1 cellular context compared by ENCODE assay signal in the genomic region with DNA sequence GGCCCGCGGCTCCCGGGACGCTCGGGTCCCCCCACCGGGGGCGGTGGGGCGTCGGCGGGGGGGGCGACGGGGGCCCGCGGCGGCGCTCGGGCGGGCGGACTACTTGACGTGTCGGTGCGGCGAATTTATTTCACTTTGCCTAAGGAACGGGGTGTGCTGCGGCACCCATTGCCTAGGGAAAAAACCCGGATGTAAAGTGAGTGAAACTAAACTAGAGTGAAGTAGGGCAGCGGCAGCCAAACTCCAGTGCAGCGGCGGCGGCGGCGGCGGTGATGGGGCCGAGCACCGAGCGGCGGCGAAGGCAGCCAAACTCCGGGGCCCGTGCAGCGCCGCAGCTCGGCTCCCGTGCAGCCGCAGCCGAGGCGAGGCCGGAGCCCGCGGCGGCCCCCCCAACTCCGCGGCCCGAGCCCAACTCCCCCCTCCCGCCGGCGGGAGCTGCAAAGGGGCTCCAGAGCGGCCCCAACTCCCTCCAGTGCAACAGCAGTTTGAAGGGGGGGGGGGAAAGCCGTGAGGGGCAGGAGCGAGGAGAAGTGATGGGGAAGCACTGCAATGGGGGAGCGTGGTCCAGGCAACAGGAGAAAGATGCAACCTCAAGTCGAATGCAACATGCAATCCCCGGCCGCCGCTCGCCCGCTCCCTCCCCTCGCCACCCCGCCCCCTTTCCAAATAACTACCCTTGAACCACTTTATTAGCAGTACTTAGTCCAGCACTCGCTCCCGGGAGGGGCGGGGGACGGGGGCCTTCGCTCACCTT.
TF ChIP-seq lines count a peak whose summit lies in the region.

No MANE protein-coding gene starts in this region.

TF ChIP-seq in GM12878, 131 proteins besides CTCF, POLR2A, EP300 and RAD21 (continued from another document):
- TF ChIP-seq LARP7 (IDR thresholded peaks at IDR 0.05), result peak; percentile 82
- peak; percentile 79 for TF ChIP-seq YY1 (IDR thresholded peaks at IDR 0.05; ENCODE audit: low read depth, low read length)
- 0 out of 2 replicates have a peak, but pooled peaks have one; percentile 68 for TF ChIP-seq RBBP5 (conservative IDR thresholded peaks at IDR 0.05)
- TF ChIP-seq MTA3 (IDR thresholded peaks at IDR 0.05; ENCODE audit: borderline replicate concordance, low read length), result no peak
- TF ChIP-seq MEF2A (IDR thresholded peaks at IDR 0.05; ENCODE audit: insufficient read depth, low read depth, low read length), result no peak
- TF ChIP-seq NR2C1 (IDR thresholded peaks at IDR 0.05), result no peak
- no peak for TF ChIP-seq EED (IDR thresholded peaks at IDR 0.05; ENCODE audit: low read depth)
- no peak for TF ChIP-seq NFYA (IDR thresholded peaks at IDR 0.05; ENCODE audit: borderline replicate concordance, low read depth, low read length)
- no peak for TF ChIP-seq RAD51 (IDR thresholded peaks at IDR 0.05)
- peak; percentile 28; the same call in 1 of the 2 replicates for TF ChIP-seq BACH1 (IDR thresholded peaks at IDR 0.05; ENCODE audit: borderline replicate concordance)
- no peak for TF ChIP-seq E4F1 (IDR thresholded peaks at IDR 0.05; ENCODE audit: borderline replicate concordance, partially characterized antibody)
- peak; percentile 82 for TF ChIP-seq IKZF1 (conservative IDR thresholded peaks at IDR 0.05)
- no peak for TF ChIP-seq MYB (IDR thresholded peaks at IDR 0.05; ENCODE audit: borderline replicate concordance, low read depth, low read length)
- TF ChIP-seq CREM (IDR thresholded peaks at IDR 0.05; ENCODE audit: low read depth), result peak; percentile 37; the same call in 1 of the 2 replicates
- TF ChIP-seq RUNX3 (IDR thresholded peaks at IDR 0.05; ENCODE audit: low read length), result peak; percentile 43; the same call in 1 of the 2 replicates
- TF ChIP-seq POU2F2 (IDR thresholded peaks at IDR 0.05; ENCODE audit: borderline replicate concordance, low read depth, low read length), result peak; percentile 69; the same call in 1 of the 3 replicates
- peak; percentile 52; the same call in 1 of the 2 replicates for TF ChIP-seq DPF2 (IDR thresholded peaks at IDR 0.05)
- TF ChIP-seq GATAD2B (conservative IDR thresholded peaks at IDR 0.05; ENCODE audit: low read depth), result peak; percentile 78
- TF ChIP-seq ZNF592 (IDR thresholded peaks at IDR 0.05), result no peak
- no peak for TF ChIP-seq ESRRA (IDR thresholded peaks at IDR 0.05; ENCODE audit: low read length)
- no peak for TF ChIP-seq RELB (IDR thresholded peaks at IDR 0.05; ENCODE audit: low read depth)
- no peak for TF ChIP-seq ELK1 (IDR thresholded peaks at IDR 0.05; ENCODE audit: low read depth, low read length)
- TF ChIP-seq ZSCAN29 (IDR thresholded peaks at IDR 0.05), result peak; percentile 83
